ENCODE assay signal across 11 cellular contexts in the genomic region with DNA sequence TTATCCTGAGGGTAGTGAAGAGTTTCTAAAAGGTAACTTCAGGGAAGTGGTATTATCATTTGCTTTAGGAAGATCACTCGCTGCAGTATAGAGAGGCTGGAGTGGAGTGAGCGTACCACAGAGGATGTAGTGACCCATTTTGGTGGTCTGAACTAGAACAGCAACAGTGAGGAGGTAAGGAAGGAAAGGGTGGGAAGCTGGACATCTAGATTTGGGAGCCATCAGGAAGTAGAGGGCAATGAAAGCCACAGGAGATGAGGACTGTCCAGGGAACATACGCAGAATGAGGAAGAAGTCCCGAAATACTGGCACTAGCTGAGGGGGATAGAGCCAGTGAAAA.
"Had no signal": no experiment of that assay in that cellular context is flagged by ENCODE, and none has a peak within 500 bp of the region (broad histone marks: within the 10 kb centered on the region; RNA-seq: fewer than 3 reads in every experiment).

No MANE protein-coding gene starts in this region.

- H3K27ac ChIP-seq: cardiac muscle cell, lower lobe of right lung, WERI-Rb-1 had no signal

- H3K4me3 Mint-ChIP-seq: activated CD8-positive, alpha-beta memory T cell treated with anti-CD3 and anti-CD28 coated beads, Interleukin-2, amount 10 ng/mL, durations not matched to agents 7 days and 5 days; activated naive CD8-positive, alpha-beta T cell treated with anti-CD3 and anti-CD28 coated beads for 36 hours; effector memory CD8-positive, alpha-beta T cell; mesothelial cell of epicardium; natural killer cell treated with Interleukin-12 subunit alpha and Interleukin-12 subunit beta and Interleukin-15 and Interleukin-18, amount 100 ng/mL, for 72 hours; stimulated activated naive CD8-positive, alpha-beta T cell treated with anti-CD3 and anti-CD28 coated beads, Interleukin-15, amount 100 ng/mL, for 72 hours; type B pancreatic cell had no signal

- H3K27ac Mint-ChIP-seq: activated CD8-positive, alpha-beta memory T cell treated with anti-CD3 and anti-CD28 coated beads, Interleukin-2, amount 10 ng/mL, durations not matched to agents 7 days and 5 days; activated naive CD8-positive, alpha-beta T cell treated with anti-CD3 and anti-CD28 coated beads for 36 hours; effector memory CD8-positive, alpha-beta T cell; mesothelial cell of epicardium; natural killer cell treated with Interleukin-12 subunit alpha and Interleukin-12 subunit beta and Interleukin-15 and Interleukin-18, amount 100 ng/mL, for 72 hours; stimulated activated naive CD8-positive, alpha-beta T cell treated with anti-CD3 and anti-CD28 coated beads, Interleukin-15, amount 100 ng/mL, for 72 hours; type B pancreatic cell had no signal

- H3K4me3 ChIP-seq: cardiac muscle cell, lower lobe of right lung had no signal

- H3K9me3 Mint-ChIP-seq: activated naive CD8-positive, alpha-beta T cell treated with anti-CD3 and anti-CD28 coated beads for 36 hours; effector memory CD8-positive, alpha-beta T cell; mesothelial cell of epicardium; natural killer cell treated with Interleukin-12 subunit alpha and Interleukin-12 subunit beta and Interleukin-15 and Interleukin-18, amount 100 ng/mL, for 72 hours; stimulated activated naive CD8-positive, alpha-beta T cell treated with anti-CD3 and anti-CD28 coated beads, Interleukin-15, amount 100 ng/mL, for 72 hours; type B pancreatic cell had no signal

- H3K27me3 ChIP-seq: cardiac muscle cell had no signal

- H3K9me3 ChIP-seq: lower lobe of right lung had no signal

- H3K4me1 Mint-ChIP-seq: activated naive CD8-positive, alpha-beta T cell treated with anti-CD3 and anti-CD28 coated beads for 36 hours; stimulated activated naive CD8-positive, alpha-beta T cell treated with anti-CD3 and anti-CD28 coated beads, Interleukin-15, amount 100 ng/mL, for 72 hours had no signal

- H3K36me3 Mint-ChIP-seq: activated CD8-positive, alpha-beta memory T cell treated with anti-CD3 and anti-CD28 coated beads, Interleukin-2, amount 10 ng/mL, durations not matched to agents 7 days and 5 days; natural killer cell treated with Interleukin-12 subunit alpha and Interleukin-12 subunit beta and Interleukin-15 and Interleukin-18, amount 100 ng/mL, for 72 hours had no signal

- FAIRE-seq: islet of Langerhans had no signal

- H3K27me3 Mint-ChIP-seq: activated CD8-positive, alpha-beta memory T cell treated with anti-CD3 and anti-CD28 coated beads, Interleukin-2, amount 10 ng/mL, durations not matched to agents 7 days and 5 days; activated naive CD8-positive, alpha-beta T cell treated with anti-CD3 and anti-CD28 coated beads for 36 hours; effector memory CD8-positive, alpha-beta T cell; natural killer cell treated with Interleukin-12 subunit alpha and Interleukin-12 subunit beta and Interleukin-15 and Interleukin-18, amount 100 ng/mL, for 72 hours; stimulated activated naive CD8-positive, alpha-beta T cell treated with anti-CD3 and anti-CD28 coated beads, Interleukin-15, amount 100 ng/mL, for 72 hours; type B pancreatic cell had no signal
